9 cellular contexts compared by ENCODE assay signal in genomic region chr2:84741182-84741822, GRCh38.
A peak's percentile ranks its signal among the peaks of the same experiment; 100 is the strongest.
DNase-seq lines count a peak whose midpoint lies in the region; ATAC-seq, FAIRE-seq and TF ChIP-seq lines count a peak whose summit lies in the region.
"Had no signal": no experiment of that assay in that cellular context is flagged by ENCODE, and none has a peak within 500 bp of the region (broad histone marks: within the 10 kb centered on the region; RNA-seq: fewer than 3 reads in every experiment).

No MANE protein-coding gene starts in this region.

- H3K27ac Mint-ChIP-seq in CD8-positive, alpha-beta memory T cell, result peak overlapping the region in 7 of 8 donors; percentile 48 to 79 (median 71)
- peak overlapping the region in 7 of 9 donors; percentile 2 to 71 (median 28) for H3K27ac Mint-ChIP-seq in naive thymus-derived CD4-positive, alpha-beta T cell

- FAIRE-seq in bronchial epithelial cell (lab: Jason Lieb, UNC), result peak; percentile 60

- POLR2A ChIA-PET in CD8-positive, alpha-beta memory T cell (lab: Charles Lee), result interaction anchor here (1.0 to 1.6 kb wide), 5 partner anchors 42 to 165 kb away, joined by 3 to 8 read pairs (median 5); no protein-coding TSS in a partner anchor
- POLR2A ChIA-PET in naive thymus-derived CD4-positive, alpha-beta T cell (lab: Charles Lee), result interaction anchor here (0.5 to 2.1 kb wide), 15 partner anchors 8 to 184 kb away, joined by 3 to 10 read pairs (median 3); partner anchors contain the start of gene TRABD2A

- intact Hi-C loops in naive thymus-derived CD4-positive, alpha-beta T cell (cut with micrococcal nuclease), result loop anchor here (1.0 to 5.0 kb wide), 6 partner anchors 106 to 247 kb away; no protein-coding TSS in a partner anchor
- intact Hi-C loops in tibial artery (cut with DNase I; ENCODE audit: low total_unique reads), result no loop called here

- H3K4me1 Mint-ChIP-seq in CD8-positive, alpha-beta memory T cell, result peaks cover 26 to 34% (median 26%) of the 10 kb centered on the region in 3 donors
- peaks cover 12 to 75% (median 51%) of the 10 kb centered on the region in 7 donors for H3K4me1 Mint-ChIP-seq in naive thymus-derived CD4-positive, alpha-beta T cell

- H3K4me3 ChIP-seq in CD8-positive, alpha-beta memory T cell (ENCODE audit: low read length), result no peak overlapping the region
- no peak overlapping the region for H3K4me3 ChIP-seq in bronchial epithelial cell (ENCODE audit: low read depth, low read length)
- no peak overlapping the region for H3K4me3 ChIP-seq in naive thymus-derived CD4-positive, alpha-beta T cell (ENCODE audit: low read length)
- no peak overlapping the region for H3K4me3 ChIP-seq in tibial artery
- H3K4me3 ChIP-seq: skin epidermis had no signal

- peak; percentile 40 for TF ChIP-seq CTCF in bronchial epithelial cell (IDR thresholded peaks at IDR 0.05; ENCODE audit: insufficient read depth, low read length, severe bottlenecking)
- no peak for TF ChIP-seq CTCF in tibial artery (IDR thresholded peaks at IDR 0.05)

- H3K4me1 ChIP-seq in CD8-positive, alpha-beta memory T cell (ENCODE audit: insufficient read depth, low read length), result peaks cover 20% of the 10 kb centered on the region
- peaks cover 14 to 17% of the 10 kb centered on the region in 2 donors for H3K4me1 ChIP-seq in naive thymus-derived CD4-positive, alpha-beta T cell (ENCODE audit: control insufficient read depth in 2 of 2, insufficient read depth in 2 of 2, low read length in 2 of 2)
- H3K4me1 ChIP-seq in tibial artery, result no peaks in the 10 kb centered on the region

- H3K27me3 ChIP-seq in CD8-positive, alpha-beta memory T cell (ENCODE audit: insufficient read depth, low read length, poor library complexity, severe bottlenecking), result no peaks in the 10 kb centered on the region
- H3K27me3 ChIP-seq in bronchial epithelial cell (ENCODE audit: control insufficient read depth, insufficient read depth, low read length) (no peaks in the 10 kb centered on the region), tibial artery (no peaks in the 10 kb centered on the region)
- H3K27me3 ChIP-seq in naive thymus-derived CD4-positive, alpha-beta T cell (ENCODE audit: control insufficient read depth in 2 of 2, insufficient read depth in 2 of 2, low read length in 2 of 2), result no peaks in the 10 kb centered on the region

- H3K36me3 ChIP-seq in CD8-positive, alpha-beta memory T cell (ENCODE audit: insufficient read depth, low read length), result no peaks in the 10 kb centered on the region
- no peaks in the 10 kb centered on the region for H3K36me3 ChIP-seq in bronchial epithelial cell (ENCODE audit: control insufficient read depth, insufficient read depth, low read length)
- H3K36me3 ChIP-seq in naive thymus-derived CD4-positive, alpha-beta T cell (ENCODE audit: control insufficient read depth in 2 of 3, insufficient read depth in 3 of 3, low read length in 3 of 3), result no peaks in the 10 kb centered on the region
- H3K36me3 ChIP-seq in tibial artery, result no peaks in the 10 kb centered on the region

- H3K27ac ChIP-seq in CD8-positive, alpha-beta memory T cell (ENCODE audit: low read depth, low read length), result no peak overlapping the region
- no peak overlapping the region for H3K27ac ChIP-seq in naive thymus-derived CD4-positive, alpha-beta T cell (ENCODE audit: low read depth, low read length)
- no peak overlapping the region for H3K27ac ChIP-seq in tibial artery

- DNase-seq in CD8-positive, alpha-beta memory T cell, result peak; percentile 17 to 71 (median 52)
- peak in 4 of 5 experiments; percentile 2 to 90 (median 26) for DNase-seq in T-helper 2 cell
- DNase-seq in bronchial epithelial cell (ENCODE audit: low read depth), result peak; percentile 21
- DNase-seq in naive thymus-derived CD4-positive, alpha-beta T cell, result peak in 8 of 9 donors; percentile 14 to 43 (median 28)
- DNase-seq in tibial artery, result no peak
- DNase-seq in NCI-H1105 (lab: John Stamatoyannopoulos, UW), result no peak

- H3K9me3 ChIP-seq in CD8-positive, alpha-beta memory T cell (ENCODE audit: low read length), result no peaks in the 10 kb centered on the region
- H3K9me3 ChIP-seq in naive thymus-derived CD4-positive, alpha-beta T cell (ENCODE audit: control insufficient read depth in 2 of 3, low read length in 3 of 3), result no peaks in the 10 kb centered on the region
- H3K9me3 ChIP-seq in tibial artery, result no peaks in the 10 kb centered on the region

- peaks cover 0 to 23% (median 4%) of the 10 kb centered on the region in 3 donors for H3K36me3 Mint-ChIP-seq in CD8-positive, alpha-beta memory T cell
- H3K36me3 Mint-ChIP-seq in naive thymus-derived CD4-positive, alpha-beta T cell, result peaks cover 19 to 52% (median 40%) of the 10 kb centered on the region in 5 donors

- H3K9me3 Mint-ChIP-seq in CD8-positive, alpha-beta memory T cell, result peaks cover 0 to 2% (median 0%) of the 10 kb centered on the region in 5 donors
- peaks cover 0 to 29% (median 11%) of the 10 kb centered on the region in 11 donors for H3K9me3 Mint-ChIP-seq in naive thymus-derived CD4-positive, alpha-beta T cell

- CTCF ChIA-PET in CD8-positive, alpha-beta memory T cell (lab: Charles Lee), result interaction anchor here (0.7 to 3.1 kb wide), 39 partner anchors 9 to 244 kb away, joined by 3 to 32 read pairs (median 4); partner anchors contain the start of genes TMSB10 and TRABD2A
- CTCF ChIA-PET in naive thymus-derived CD4-positive, alpha-beta T cell (lab: Charles Lee), result interaction anchor here (0.6 to 1.9 kb wide), 20 partner anchors 8 to 188 kb away, joined by 3 to 12 read pairs (median 4); no protein-coding TSS in a partner anchor

- no peaks in the 10 kb centered on the region for H3K27me3 Mint-ChIP-seq in CD8-positive, alpha-beta memory T cell
- peaks cover 0 to 21% (median 0%) of the 10 kb centered on the region in 5 donors for H3K27me3 Mint-ChIP-seq in naive thymus-derived CD4-positive, alpha-beta T cell

- peak overlapping the region in 2 of 7 donors; percentile 16 to 63 for H3K4me3 Mint-ChIP-seq in CD8-positive, alpha-beta memory T cell
- peak overlapping the region in 5 of 10 donors; percentile 5 to 30 (median 20) for H3K4me3 Mint-ChIP-seq in naive thymus-derived CD4-positive, alpha-beta T cell

- ATAC-seq in GM19395 (IDR thresholded peaks at IDR 0.05; ENCODE audit: unreplicated experiment), result peak; percentile 98
- ATAC-seq in HG03280 (IDR thresholded peaks at IDR 0.05; ENCODE audit: unreplicated experiment), result peak; percentile 93
- ATAC-seq in naive thymus-derived CD4-positive, alpha-beta T cell, result peak; percentile 94

Comparison
In these comparisons a context has a peak if more than half of its experiments do, and no peak if none do; other contexts are left out.
1. DNase-seq: peak in CD8-positive, alpha-beta memory T cell (5 of 5), T-helper 2 cell (4 of 5), bronchial epithelial cell (single experiment) and naive thymus-derived CD4-positive, alpha-beta T cell (8 of 9); none in tibial artery (0 of 2) and NCI-H1105 (single experiment).
2. Peak in every context shown above with its lines, with median percentiles within 50 percentile points of each other: ATAC-seq.